ENCODE assay signal across 18 cellular contexts in genomic region chr7:10972174-10972573, GRCh38. TPM values are rescaled to one million over a fixed set of nuclear protein-coding genes. Genes with fewer than 3 reads are reported as not detected.
DNase-seq lines count a peak whose midpoint lies in the region; ATAC-seq and TF ChIP-seq lines count a peak whose summit lies in the region.
"Had no signal": no experiment of that assay in that cellular context is flagged by ENCODE, and none has a peak within 500 bp of the region (broad histone marks: within the 10 kb centered on the region; RNA-seq: fewer than 3 reads in every experiment).

No MANE protein-coding gene starts in this region.

- no peak for ATAC-seq in GM21723 (IDR thresholded peaks at IDR 0.05; ENCODE audit: unreplicated experiment)
- ATAC-seq: GM12878, right cardiac atrium had no signal

- H3K4me1 Mint-ChIP-seq in activated naive CD4-positive, alpha-beta T cell treated with anti-CD3 and anti-CD28 coated beads, Interleukin-2, amount 50 U/mL, for 24 hours, result peaks cover 40% of the 10 kb centered on the region
- H3K4me1 Mint-ChIP-seq in brain, result peaks cover 43% of the 10 kb centered on the region

- no peaks in the 10 kb centered on the region for H3K9me3 Mint-ChIP-seq in activated naive CD4-positive, alpha-beta T cell treated with anti-CD3 and anti-CD28 coated beads, Interleukin-2, amount 50 U/mL, for 24 hours
- H3K9me3 Mint-ChIP-seq in brain, result peaks cover 0 to 6% (median 3%) of the 10 kb centered on the region in 5 experiments
- H3K9me3 Mint-ChIP-seq: dendritic cell treated with granulocyte-macrophage colony-stimulating factor and Interleukin-4, amounts not matched to agents 40 ng/mL and 50 ng/mL, for 4 days had no signal

- H3K36me3 ChIP-seq in HUES6 (ENCODE audit: control insufficient read depth, insufficient read depth, low read length) (peaks cover 15% of the 10 kb centered on the region), smooth muscle cell (ENCODE audit: low read depth) (peaks cover 8% of the 10 kb centered on the region)

- H2AFZ ChIP-seq in smooth muscle cell (ENCODE audit: low read depth), result peak overlapping the region; percentile 97

- H3K27me3 ChIP-seq in HUES6 (ENCODE audit: control insufficient read depth, insufficient read depth, low read length), result no peaks in the 10 kb centered on the region
- no peaks in the 10 kb centered on the region for H3K27me3 ChIP-seq in smooth muscle cell (ENCODE audit: low read depth)
- H3K27me3 ChIP-seq: body of pancreas had no signal

- H3K4me3 ChIP-seq in HUES6 (ENCODE audit: low read depth, low read length), result peak overlapping the region; percentile 96; the same call in 1 of the 2 replicates
- no peak overlapping the region for H3K4me3 ChIP-seq in smooth muscle cell
- H3K4me3 ChIP-seq: GM12878 had no signal

- peaks cover 30% of the 10 kb centered on the region for H3K79me2 ChIP-seq in smooth muscle cell (ENCODE audit: low read depth)

- no peak overlapping the region for H3K4me2 ChIP-seq in smooth muscle cell

- peak overlapping the region; percentile 65 for H3K4me3 Mint-ChIP-seq in activated naive CD4-positive, alpha-beta T cell treated with anti-CD3 and anti-CD28 coated beads, Interleukin-2, amount 50 U/mL, for 24 hours
- peak overlapping the region; percentile 90 to 98 (median 98) for H3K4me3 Mint-ChIP-seq in brain
- H3K4me3 Mint-ChIP-seq: dendritic cell treated with granulocyte-macrophage colony-stimulating factor and Interleukin-4, amounts not matched to agents 40 ng/mL and 50 ng/mL, for 4 days had no signal

- DNase-seq in activated naive CD4-positive, alpha-beta T cell treated with anti-CD3 and anti-CD28 coated beads, Interleukin-2, amount 50 U/mL, for 16 hours, result no peak
- DNase-seq in smooth muscle cell (lab: John Stamatoyannopoulos, UW; ENCODE audit: unreplicated experiment), result no peak
- no peak for DNase-seq in ureter (ENCODE audit: low spot score)
- DNase-seq in NCI-H1930 (lab: John Stamatoyannopoulos, UW), result no peak
- DNase-seq: activated naive CD4-positive, alpha-beta T cell; body of pancreas; COR-L47; foreskin melanocyte; NCI-H2171; right cardiac atrium; RPMI8226 had no signal

- H3K36me3 Mint-ChIP-seq in activated naive CD4-positive, alpha-beta T cell treated with anti-CD3 and anti-CD28 coated beads, Interleukin-2, amount 50 U/mL, for 24 hours, result peaks cover 18% of the 10 kb centered on the region
- peaks cover 25% of the 10 kb centered on the region for H3K36me3 Mint-ChIP-seq in brain

- peak overlapping the region; percentile 54; the same call in 1 of the 2 replicates for H3K27ac ChIP-seq in HUES6 (ENCODE audit: low read depth, low read length)
- no peak overlapping the region for H3K27ac ChIP-seq in smooth muscle cell (ENCODE audit: low read depth)
- H3K27ac ChIP-seq: epithelial cell of prostate had no signal

- H3K4me1 ChIP-seq in HUES6 (ENCODE audit: control insufficient read depth, insufficient read depth, low read length), result peaks cover 15% of the 10 kb centered on the region; the same call in 1 of the 2 replicates
- H3K4me1 ChIP-seq in smooth muscle cell (ENCODE audit: low read depth), result peaks cover 14% of the 10 kb centered on the region

- no peak for TF ChIP-seq CTCF in brain (conservative IDR thresholded peaks at IDR 0.05)
- no peak for TF ChIP-seq CTCF in smooth muscle cell (IDR thresholded peaks at IDR 0.05; ENCODE audit: borderline replicate concordance, insufficient read depth, poor library complexity, severe bottlenecking)

- H3F3A ChIP-seq in smooth muscle cell (ENCODE audit: low read depth), result peaks cover 4% of the 10 kb centered on the region

- peaks cover 2% of the 10 kb centered on the region for H3K27me3 Mint-ChIP-seq in activated naive CD4-positive, alpha-beta T cell treated with anti-CD3 and anti-CD28 coated beads, Interleukin-2, amount 50 U/mL, for 24 hours
- peaks cover 13% of the 10 kb centered on the region for H3K27me3 Mint-ChIP-seq in brain
- H3K27me3 Mint-ChIP-seq: dendritic cell treated with granulocyte-macrophage colony-stimulating factor and Interleukin-4, amounts not matched to agents 40 ng/mL and 50 ng/mL, for 4 days had no signal

- H3K27ac Mint-ChIP-seq in activated naive CD4-positive, alpha-beta T cell treated with anti-CD3 and anti-CD28 coated beads, Interleukin-2, amount 50 U/mL, for 24 hours, result no peak overlapping the region
- peak overlapping the region in 4 of 5 experiments; percentile 49 to 100 (median 98) for H3K27ac Mint-ChIP-seq in brain
- H3K27ac Mint-ChIP-seq: dendritic cell treated with granulocyte-macrophage colony-stimulating factor and Interleukin-4, amounts not matched to agents 40 ng/mL and 50 ng/mL, for 4 days had no signal

- no peaks in the 10 kb centered on the region for H4K20me1 ChIP-seq in smooth muscle cell (ENCODE audit: low read depth)

- H3K9me3 ChIP-seq in HUES6 (ENCODE audit: control insufficient read depth, insufficient read depth, low read depth, low read length), result no peaks in the 10 kb centered on the region
- no peaks in the 10 kb centered on the region for H3K9me3 ChIP-seq in smooth muscle cell (replicated peaks; ENCODE audit: low read depth)
- H3K9me3 ChIP-seq: body of pancreas had no signal

- WGBS in smooth muscle cell (ENCODE audit: low lambda C conversion rate), result 97% methylated on average over 5 of the region's 5 CpGs

- no peak overlapping the region for H3K9ac ChIP-seq in HUES6 (ENCODE audit: low read length)
- H3K9ac ChIP-seq in smooth muscle cell (ENCODE audit: low read depth), result no peak overlapping the region

RNA-seq across cellular contexts. Expression of gene PHF14, which starts 1.5 kb away (rescaled TPM):
- 16.8 TPM for polyA plus RNA-seq in brain (ENCODE audit: insufficient read depth, low read depth, low replicate concordance)
- total RNA-seq in smooth muscle cell, result 29.2 and 39.6 TPM in 2 replicates
- 13.2 and 20.1 TPM in 2 replicates for polyA plus RNA-seq in smooth muscle cell
- 46.7 TPM for total RNA-seq in ureter
